In the genomic region with DNA sequence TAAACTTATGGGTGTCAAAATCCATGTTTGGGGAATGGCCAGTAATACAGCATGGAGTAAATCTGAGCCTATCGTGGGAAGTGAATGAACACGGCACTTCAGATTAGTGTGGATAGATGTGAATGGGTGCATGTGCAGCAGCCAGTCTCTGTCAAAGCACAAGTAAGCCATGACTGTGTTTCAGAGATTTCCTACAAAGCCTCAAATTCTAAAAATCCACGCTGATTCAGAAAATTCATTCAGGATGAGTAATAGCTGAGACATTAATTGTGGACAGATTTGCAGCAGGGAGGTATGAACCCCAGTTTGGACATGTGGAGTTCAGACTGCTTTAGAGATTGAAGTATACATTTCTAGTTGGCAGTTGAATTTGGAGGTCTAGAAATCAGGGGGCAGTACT, we compare ENCODE assay signal across 12 cellular contexts.
DNase-seq lines count a peak whose midpoint lies in the region; ATAC-seq and TF ChIP-seq lines count a peak whose summit lies in the region.
"Had no signal": no experiment of that assay in that cellular context is flagged by ENCODE, and none has a peak within 500 bp of the region (broad histone marks: within the 10 kb centered on the region; RNA-seq: fewer than 3 reads in every experiment).

No MANE protein-coding gene starts in this region.

- peaks cover 16% of the 10 kb centered on the region for H3F3A ChIP-seq in smooth muscle cell (ENCODE audit: low read depth)

- no peak for TF ChIP-seq POLR2A in erythroblast (IDR thresholded peaks at IDR 0.05; ENCODE audit: low read length)

- DNase-seq in HFFc6 (peak; percentile 94), astrocyte of the hippocampus (ENCODE audit: low read depth, low spot score) (peak; percentile 85), heart right ventricle (no peak), smooth muscle cell (lab: John Stamatoyannopoulos, UW; ENCODE audit: unreplicated experiment) (no peak), tibial artery (no peak), HT-29 (ENCODE audit: low spot score) (no peak), erythroblast (lab: John Stamatoyannopoulos, UW) (no peak)
- DNase-seq: activated CD4-positive, alpha-beta memory T cell treated with anti-CD3 and anti-CD28 coated beads for 36 hours; activated naive CD8-positive, alpha-beta T cell treated with anti-CD3 and anti-CD28 coated beads for 36 hours; GDM1 had no signal

- H3K4me1 ChIP-seq in heart right ventricle = peaks cover 13 to 100% (median 92%) of the 10 kb centered on the region in 9 donors
- peaks cover 35% of the 10 kb centered on the region for H3K4me1 ChIP-seq in smooth muscle cell (ENCODE audit: low read depth)
- peaks cover 0 to 96% (median 35%) of the 10 kb centered on the region in 4 donors for H3K4me1 ChIP-seq in tibial artery

- no peaks in the 10 kb centered on the region for H3K27me3 Mint-ChIP-seq in HFFc6 (ENCODE audit: insufficient read depth)
- H3K27me3 Mint-ChIP-seq: activated CD4-positive, alpha-beta memory T cell treated with anti-CD3 and anti-CD28 coated beads for 36 hours; activated naive CD8-positive, alpha-beta T cell treated with anti-CD3 and anti-CD28 coated beads for 36 hours had no signal

- no peaks in the 10 kb centered on the region for H3K36me3 Mint-ChIP-seq in HFFc6 (ENCODE audit: low read depth)
- H3K36me3 Mint-ChIP-seq: activated naive CD8-positive, alpha-beta T cell treated with anti-CD3 and anti-CD28 coated beads for 36 hours had no signal

- peak overlapping the region; percentile 81 for H3K4me3 Mint-ChIP-seq in HFFc6
- H3K4me3 Mint-ChIP-seq: activated CD4-positive, alpha-beta memory T cell treated with anti-CD3 and anti-CD28 coated beads for 36 hours; activated naive CD8-positive, alpha-beta T cell treated with anti-CD3 and anti-CD28 coated beads for 36 hours had no signal

- H3K4me1 Mint-ChIP-seq in HFFc6 (ENCODE audit: low read depth) = peaks cover 95% of the 10 kb centered on the region

- H3K27ac Mint-ChIP-seq in HFFc6 = peak overlapping the region; percentile 84
- H3K27ac Mint-ChIP-seq: activated CD4-positive, alpha-beta memory T cell treated with anti-CD3 and anti-CD28 coated beads for 36 hours; activated naive CD8-positive, alpha-beta T cell treated with anti-CD3 and anti-CD28 coated beads for 36 hours had no signal

- TF ChIP-seq CTCF in HFFc6 (IDR thresholded peaks at IDR 0.05) (no peak), heart right ventricle (IDR thresholded peaks at IDR 0.05) (no peak), smooth muscle cell (IDR thresholded peaks at IDR 0.05; ENCODE audit: borderline replicate concordance, insufficient read depth, poor library complexity, severe bottlenecking) (no peak), tibial artery (IDR thresholded peaks at IDR 0.05) (no peak)

- no peaks in the 10 kb centered on the region for H3K9me3 ChIP-seq in heart right ventricle
- H3K9me3 ChIP-seq in smooth muscle cell (replicated peaks; ENCODE audit: low read depth) = no peaks in the 10 kb centered on the region
- H3K9me3 ChIP-seq in tibial artery = no peaks in the 10 kb centered on the region
- H3K9me3 ChIP-seq: gastroesophageal sphincter had no signal

- H3K9ac ChIP-seq in smooth muscle cell (ENCODE audit: low read depth) = no peak overlapping the region

- peaks cover 0 to 2% (median 0%) of the 10 kb centered on the region in 9 donors for H3K36me3 ChIP-seq in heart right ventricle
- H3K36me3 ChIP-seq in smooth muscle cell (ENCODE audit: low read depth) = no peaks in the 10 kb centered on the region
- H3K36me3 ChIP-seq in tibial artery = no peaks in the 10 kb centered on the region
- H3K36me3 ChIP-seq: gastroesophageal sphincter had no signal

- peaks cover 100% of the 10 kb centered on the region for H4K20me1 ChIP-seq in smooth muscle cell (ENCODE audit: low read depth)

- ATAC-seq in heart right ventricle (peak in 5 of 8 donors; percentile 23 to 43 (median 33)), GM21786 (IDR thresholded peaks at IDR 0.05; ENCODE audit: unreplicated experiment) (no peak)
- ATAC-seq: gastroesophageal sphincter had no signal

- H3K4me2 ChIP-seq in smooth muscle cell = peak overlapping the region; percentile 71

- H3K4me3 ChIP-seq in heart right ventricle (no peak overlapping the region), smooth muscle cell (no peak overlapping the region), tibial artery (no peak overlapping the region)
- H3K4me3 ChIP-seq: gastroesophageal sphincter had no signal

- intact Hi-C loops in heart right ventricle (cut with DNase I) = loop anchor here in 2 of 10 donors (10.0 kb wide), 2 partner anchors 85 to 345 kb away; no protein-coding TSS in a partner anchor
- intact Hi-C loops in tibial artery (cut with DNase I; ENCODE audit: low total_unique reads) = no loop called here

- H2AFZ ChIP-seq in smooth muscle cell (ENCODE audit: low read depth) = no peak overlapping the region

- peaks cover 95% of the 10 kb centered on the region for H3K79me2 ChIP-seq in smooth muscle cell (ENCODE audit: low read depth)

- no peaks in the 10 kb centered on the region for H3K9me3 Mint-ChIP-seq in HFFc6
- H3K9me3 Mint-ChIP-seq: activated CD4-positive, alpha-beta memory T cell treated with anti-CD3 and anti-CD28 coated beads for 36 hours; activated naive CD8-positive, alpha-beta T cell treated with anti-CD3 and anti-CD28 coated beads for 36 hours had no signal

- 22 to 27% methylated on average over 3 of the region's 3 CpGs for WGBS in heart right ventricle, 2 donors
- WGBS in smooth muscle cell (ENCODE audit: low lambda C conversion rate) = 7% methylated on average over 3 of the region's 3 CpGs

- H3K27me3 ChIP-seq in heart right ventricle (no peaks in the 10 kb centered on the region), smooth muscle cell (ENCODE audit: low read depth) (no peaks in the 10 kb centered on the region), tibial artery (no peaks in the 10 kb centered on the region)
- H3K27me3 ChIP-seq: gastroesophageal sphincter had no signal

- no peak overlapping the region for H3K27ac ChIP-seq in heart right ventricle
- peak overlapping the region; percentile 60 for H3K27ac ChIP-seq in smooth muscle cell (ENCODE audit: low read depth)
- no peak overlapping the region for H3K27ac ChIP-seq in tibial artery
- H3K27ac ChIP-seq: gastroesophageal sphincter had no signal

Comparison
In these comparisons a context has a peak if more than half of its experiments do, and no peak if none do; other contexts are left out.
1. DNase-seq: peak in HFFc6 (single experiment) and astrocyte of the hippocampus (single experiment); none in heart right ventricle (0 of 2), smooth muscle cell (single experiment), tibial artery (0 of 2), HT-29 (single experiment) and erythroblast (0 of 2).